ENCODE assay signal across 7 cellular contexts in genomic region chr1:1399187-1399869, GRCh38. TPM values are rescaled to one million over a fixed set of nuclear protein-coding genes. Genes with fewer than 3 reads are reported as not detected.
A peak's percentile ranks its signal among the peaks of the same experiment; 100 is the strongest.
DNase-seq lines count a peak whose midpoint lies in the region; ATAC-seq, FAIRE-seq and TF ChIP-seq lines count a peak whose summit lies in the region.

CCNL2 (minus strand) TSS chr1:1399335; CDS start chr1:1399306, 29 bp downstream.

- DNase-seq in NCI-H1930 (lab: John Stamatoyannopoulos, UW) (peak; percentile 92 to 98), astrocyte (ENCODE audit: low read depth) (peak; percentile 93), hepatic stellate cell (ENCODE audit: low spot score) (peak; percentile 99), renal cortical epithelial cell (ENCODE audit: low read depth) (peak; percentile 88)
- DNase-seq in T-helper 2 cell treated with Interferon-gamma antibody and Interleukin-4, amounts not matched to agents 5 μg/mL and 100 μg/mL, for 36 hours (ENCODE audit: low spot score): peak; percentile 99

- no peaks in the 10 kb centered on the region for H3K27me3 Mint-ChIP-seq in T-helper 2 cell treated with Interferon-gamma antibody and Interleukin-4, amounts not matched to agents 5 μg/mL and 100 μg/mL, for 36 hours (ENCODE audit: low read depth)
- H3K27me3 Mint-ChIP-seq in astrocyte (ENCODE audit: low read depth, unreplicated experiment): no peaks in the 10 kb centered on the region

- peaks cover 54% of the 10 kb centered on the region for H4K20me1 ChIP-seq in astrocyte (ENCODE audit: insufficient read depth, low read length)

- no peak for FAIRE-seq in astrocyte (lab: Jason Lieb, UNC)

- peak within 1 kb of the TSS; percentile 99 for H3K4me2 ChIP-seq in astrocyte (ENCODE audit: low read length)

- H3K4me3 Mint-ChIP-seq in T-helper 2 cell treated with Interferon-gamma antibody and Interleukin-4, amounts not matched to agents 5 μg/mL and 100 μg/mL, for 36 hours: peak within 1 kb of the TSS; percentile 94
- peak within 1 kb of the TSS; percentile 99 for H3K4me3 Mint-ChIP-seq in astrocyte (ENCODE audit: unreplicated experiment)

- peaks cover 66% of the 10 kb centered on the region for H3K36me3 Mint-ChIP-seq in T-helper 2 cell treated with Interferon-gamma antibody and Interleukin-4, amounts not matched to agents 5 μg/mL and 100 μg/mL, for 36 hours (ENCODE audit: low read depth)
- H3K36me3 Mint-ChIP-seq in astrocyte (ENCODE audit: low read depth, unreplicated experiment): peaks cover 22% of the 10 kb centered on the region

- peak within 1 kb of the TSS; percentile 90 for H3K4me3 ChIP-seq in astrocyte (ENCODE audit: insufficient read depth, low read depth, low read length)

- no peaks in the 10 kb centered on the region for H3K9me3 ChIP-seq in astrocyte (ENCODE audit: insufficient read depth, low read depth, low read length)

- TF ChIP-seq POLR2A in GM18505 (IDR thresholded peaks at IDR 0.05; ENCODE audit: borderline replicate concordance, extremely low read depth, insufficient read depth, insufficient read length): peak; percentile 96

- peak within 1 kb of the TSS; percentile 87 for H3K27ac Mint-ChIP-seq in T-helper 2 cell treated with Interferon-gamma antibody and Interleukin-4, amounts not matched to agents 5 μg/mL and 100 μg/mL, for 36 hours
- H3K27ac Mint-ChIP-seq in astrocyte (ENCODE audit: unreplicated experiment): peak within 1 kb of the TSS; percentile 96

- H3K27me3 ChIP-seq in astrocyte (ENCODE audit: insufficient read depth, low read length): no peaks in the 10 kb centered on the region

- peaks cover 30% of the 10 kb centered on the region for H3K36me3 ChIP-seq in astrocyte (ENCODE audit: insufficient read depth, low read length)

- peak; percentile 15 for TF ChIP-seq CTCF in astrocyte (IDR thresholded peaks at IDR 0.05; ENCODE audit: insufficient read depth, low read depth, low read length)

- H2AFZ ChIP-seq in astrocyte (ENCODE audit: low read depth, low read length): peak within 1 kb of the TSS; percentile 70

- peak within 1 kb of the TSS; percentile 95 for H3K9ac ChIP-seq in astrocyte (ENCODE audit: low read length)

- H3K4me1 ChIP-seq in astrocyte (ENCODE audit: insufficient read depth, low read length): peaks cover 32% of the 10 kb centered on the region

- H3K79me2 ChIP-seq in astrocyte (ENCODE audit: insufficient read depth, low read length): peaks cover 84% of the 10 kb centered on the region

- peaks cover 28% of the 10 kb centered on the region for H3K4me1 Mint-ChIP-seq in T-helper 2 cell treated with Interferon-gamma antibody and Interleukin-4, amounts not matched to agents 5 μg/mL and 100 μg/mL, for 36 hours (ENCODE audit: low read depth)
- H3K4me1 Mint-ChIP-seq in astrocyte (ENCODE audit: low read depth, unreplicated experiment): peaks cover 39% of the 10 kb centered on the region

- ATAC-seq in GM18505 (IDR thresholded peaks at IDR 0.05; ENCODE audit: unreplicated experiment) (peak; percentile 88), HG02973 (IDR thresholded peaks at IDR 0.05; ENCODE audit: unreplicated experiment) (peak; percentile 85)

- H3K27ac ChIP-seq in astrocyte (ENCODE audit: low read depth, low read length): peak within 1 kb of the TSS; percentile 78

- no peaks in the 10 kb centered on the region for H3K9me3 Mint-ChIP-seq in T-helper 2 cell treated with Interferon-gamma antibody and Interleukin-4, amounts not matched to agents 5 μg/mL and 100 μg/mL, for 36 hours
- H3K9me3 Mint-ChIP-seq in astrocyte (ENCODE audit: unreplicated experiment): no peaks in the 10 kb centered on the region

RNA-seq across cellular contexts. Expression of gene CCNL2, which starts in this region (rescaled TPM):
- total RNA-seq in astrocyte: 194 and 197 TPM in 2 replicates
- 71.0 and 155 TPM in 2 replicates for total RNA-seq in renal cortical epithelial cell

Comparison
In these comparisons a context has a peak if more than half of its experiments do, and no peak if none do; other contexts are left out.
1. Peak in every context shown above with its lines: DNase-seq, ATAC-seq, H3K4me3 ChIP-seq and H3K27ac ChIP-seq.